26 cellular contexts compared by ENCODE assay signal in the genomic region with DNA sequence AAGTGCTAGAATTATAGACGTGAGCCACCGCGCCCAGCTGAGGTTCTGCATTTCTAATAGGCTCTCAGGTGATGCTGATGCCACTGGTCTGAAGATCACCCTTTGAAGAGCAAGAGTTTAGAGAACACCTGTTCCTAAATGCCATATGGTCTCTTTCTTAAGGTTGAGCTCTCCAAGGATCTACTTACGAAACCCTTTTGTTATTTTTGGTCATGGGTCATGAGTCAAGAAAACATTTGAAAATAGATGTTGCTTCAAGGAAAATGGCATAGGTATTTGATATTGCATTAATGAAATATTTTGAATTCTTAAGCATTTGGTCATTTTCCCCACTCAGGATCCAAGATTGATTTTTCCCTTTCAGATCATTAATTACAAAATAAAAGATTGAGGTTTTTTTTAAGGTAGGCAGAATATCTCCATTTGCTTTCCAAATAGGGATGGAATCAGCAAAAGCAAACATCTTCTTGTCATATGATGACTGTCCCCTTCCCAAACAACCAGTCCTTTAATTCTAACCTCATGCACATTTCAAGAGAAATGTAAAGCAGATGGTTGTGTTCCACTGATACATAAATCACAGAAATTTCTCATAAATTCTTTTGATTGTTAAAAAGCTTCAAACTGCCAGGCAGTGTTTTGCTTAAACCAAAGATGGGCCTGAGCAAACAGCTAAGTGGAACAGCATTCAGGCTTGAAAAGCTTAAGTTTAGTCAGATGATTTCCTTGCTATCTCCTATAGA.
DNase-seq lines count a peak whose midpoint lies in the region; ATAC-seq, FAIRE-seq and TF ChIP-seq lines count a peak whose summit lies in the region.
"Had no signal": no experiment of that assay in that cellular context is flagged by ENCODE, and none has a peak within 500 bp of the region (broad histone marks: within the 10 kb centered on the region; RNA-seq: fewer than 3 reads in every experiment).

No MANE protein-coding gene starts in this region.

- H3K4me2 ChIP-seq in mesenchymal stem cell (ENCODE audit: low read length, poor library complexity, severe bottlenecking): no peak overlapping the region
- H3K4me2 ChIP-seq: A549 had no signal

- no peak overlapping the region for H2AK5ac ChIP-seq in mesenchymal stem cell (ENCODE audit: low read length, severe bottlenecking)

- H2BK15ac ChIP-seq in mesenchymal stem cell (ENCODE audit: low read depth, poor library complexity, severe bottlenecking): no peak overlapping the region

- no peak overlapping the region for H3K23ac ChIP-seq in mesenchymal stem cell (ENCODE audit: low read length in 2 of 2)

- no peak overlapping the region for H2BK12ac ChIP-seq in mesenchymal stem cell (ENCODE audit: low read length in 2 of 2)

- ATAC-seq in GM21529 (IDR thresholded peaks at IDR 0.05; ENCODE audit: unreplicated experiment) (no peak), HG03432 (IDR thresholded peaks at IDR 0.05; ENCODE audit: unreplicated experiment) (no peak)
- ATAC-seq: A549, Right ventricle myocardium inferior had no signal

- H3K9ac ChIP-seq in mesenchymal stem cell (ENCODE audit: low read length): no peak overlapping the region

- no peak overlapping the region for H3K18ac ChIP-seq in mesenchymal stem cell (ENCODE audit: low read depth in 1 of 2, low read length in 2 of 2)

- in situ Hi-C loops in Caki2 (cut with HindIII; ENCODE audit: low pct_unique_long_range_greater_than_20kb, low sequenced_read_pairs): no loop called here
- in situ Hi-C loops in astrocyte of the cerebellum (cut with HindIII; ENCODE audit: low sequenced_read_pairs): no loop called here

- H2BK120ac ChIP-seq in mesenchymal stem cell (ENCODE audit: low read depth, low read length): no peak overlapping the region

- H3K4me1 ChIP-seq in mesenchymal stem cell (ENCODE audit: control insufficient read depth, insufficient read depth, low read depth, low read length): no peaks in the 10 kb centered on the region
- H3K4me1 ChIP-seq: A549 had no signal

- 93% methylated on average over 4 of the region's 4 CpGs for WGBS in mesenchymal stem cell

- no peak for TF ChIP-seq CTCF in astrocyte of the cerebellum (IDR thresholded peaks at IDR 0.05; ENCODE audit: low read depth, low read length, missing control alignments)

- no peak overlapping the region for H4K91ac ChIP-seq in mesenchymal stem cell (ENCODE audit: low read length)

- no peak overlapping the region for H4K8ac ChIP-seq in mesenchymal stem cell (ENCODE audit: low read length)

- no peak overlapping the region for H3K14ac ChIP-seq in mesenchymal stem cell (ENCODE audit: low read length in 2 of 2)

- no peak overlapping the region for H2AFZ ChIP-seq in mesenchymal stem cell (ENCODE audit: low read depth, low read length)

- DNase-seq in Caki2 (ENCODE audit: low read depth) (peak; percentile 75), NCI-H524 treated with DMSO at 0.1 percent for 48 hours (lab: John Stamatoyannopoulos, UW) (peak; percentile 77), astrocyte of the cerebellum (ENCODE audit: low read depth) (peak; percentile 2), mesenchymal stem cell (no peak), inferior parietal cortex (ENCODE audit: extremely low spot score) (no peak), urothelium cell line (ENCODE audit: low spot score) (no peak)
- DNase-seq: DMS53, GDM1, Kasumi-1, MM.1S, NCI-H1092, NCI-H1436, NCI-H187 treated with DMSO at 0.1 percent for 48 hours, NCI-H2107, NCI-H226, NCI-H510A treated with DMSO at 0.1 percent for 48 hours, OCI-M1 had no signal

- no peaks in the 10 kb centered on the region for H3K27me3 ChIP-seq in mesenchymal stem cell (ENCODE audit: control insufficient read depth in 1 of 2, insufficient read depth in 1 of 2, low read length in 2 of 2)
- H3K27me3 ChIP-seq: SJSA1 had no signal

- no peak for FAIRE-seq in urothelium cell line (lab: Jason Lieb, UNC)
- FAIRE-seq: A549, D721Med, GM18507, H1, RCC 7860 had no signal

- no peaks in the 10 kb centered on the region for H3K79me1 ChIP-seq in mesenchymal stem cell (replicated peaks; ENCODE audit: low read length, poor library complexity, severe bottlenecking)

- H3K27ac ChIP-seq in mesenchymal stem cell (ENCODE audit: low read length, poor library complexity, severe bottlenecking): peak overlapping the region; percentile 38
- H3K27ac ChIP-seq: A549, SJSA1 had no signal

- no peak overlapping the region for H3K4ac ChIP-seq in mesenchymal stem cell (ENCODE audit: low read depth in 1 of 2, low read length in 2 of 2)

- H3K9me3 ChIP-seq in mesenchymal stem cell (ENCODE audit: control insufficient read depth, low read length): no peaks in the 10 kb centered on the region
- H3K9me3 ChIP-seq: A549, SJSA1 had no signal

- H2BK5ac ChIP-seq in mesenchymal stem cell (ENCODE audit: low read depth, low read length, poor library complexity, severe bottlenecking): no peak overlapping the region

- H3K4me3 ChIP-seq in astrocyte of the cerebellum (ENCODE audit: low read depth, low read length) (no peak overlapping the region), mesenchymal stem cell (ENCODE audit: insufficient read depth in 1 of 2, low read depth in 1 of 2, low read length in 2 of 2) (no peak overlapping the region)
- H3K4me3 ChIP-seq: A549, SJSA1 had no signal

- no peaks in the 10 kb centered on the region for H3K36me3 ChIP-seq in mesenchymal stem cell (ENCODE audit: control insufficient read depth in 1 of 2, insufficient read depth in 2 of 2, low read depth in 1 of 2, low read length in 2 of 2)
- H3K36me3 ChIP-seq: SJSA1 had no signal

Comparison
In these comparisons a context has a peak if more than half of its experiments do, and no peak if none do; other contexts are left out.
1. DNase-seq: peak in Caki2 (single experiment), NCI-H524 treated with DMSO at 0.1 percent for 48 hours (single experiment) and astrocyte of the cerebellum (single experiment); none in mesenchymal stem cell (single experiment), inferior parietal cortex (single experiment) and urothelium cell line (single experiment).